14 cellular contexts compared by ENCODE assay signal in genomic region chr12:12521044-12521485, GRCh38. TPM values are rescaled to one million over a fixed set of nuclear protein-coding genes. Genes with fewer than 3 reads are reported as not detected.
DNase-seq lines count a peak whose midpoint lies in the region; ATAC-seq and TF ChIP-seq lines count a peak whose summit lies in the region.
"Had no signal": no experiment of that assay in that cellular context is flagged by ENCODE, and none has a peak within 500 bp of the region (broad histone marks: within the 10 kb centered on the region; RNA-seq: fewer than 3 reads in every experiment).

No MANE protein-coding gene starts in this region.

- H3K27me3 Mint-ChIP-seq in WTC11 (ENCODE audit: low read depth) = no peaks in the 10 kb centered on the region
- H3K27me3 Mint-ChIP-seq: activated naive CD8-positive, alpha-beta T cell treated with anti-CD3 and anti-CD28 coated beads, Interleukin-2, amount 10 ng/mL, durations not matched to agents 7 days and 5 days had no signal

- TF ChIP-seq CTCF in WTC11 (IDR thresholded peaks at IDR 0.05) (no peak), tibial nerve (IDR thresholded peaks at IDR 0.05) (no peak), thyroid gland (IDR thresholded peaks at IDR 0.05) (no peak)

- CTCF ChIA-PET in WTC11 (lab: Charles Lee) = interaction anchor here (2.2 kb wide), 1 partner anchor 17 kb away, joined by 11 read pairs; no protein-coding TSS in a partner anchor

- peaks cover 45% of the 10 kb centered on the region for H3K4me1 Mint-ChIP-seq in WTC11
- H3K4me1 Mint-ChIP-seq in stimulated activated effector memory CD8-positive, alpha-beta T cell treated with anti-CD3 and anti-CD28 coated beads, Interleukin-12 subunit alpha, Interleukin-12 subunit beta, amount 100 ng/mL, for 72 hours = peaks cover 27% of the 10 kb centered on the region
- H3K4me1 Mint-ChIP-seq: activated naive CD8-positive, alpha-beta T cell treated with anti-CD3 and anti-CD28 coated beads, Interleukin-2, amount 10 ng/mL, durations not matched to agents 7 days and 5 days; immature natural killer cell had no signal

- H3K9me3 ChIP-seq in tibial nerve (no peaks in the 10 kb centered on the region), thyroid gland (no peaks in the 10 kb centered on the region)

- H3K27ac ChIP-seq in tibial nerve (peak overlapping the region; percentile 4 to 69 (median 30)), thyroid gland (no peak overlapping the region)

- no peak for ATAC-seq in WTC11
- no peak for ATAC-seq in stimulated activated effector memory CD8-positive, alpha-beta T cell treated with anti-CD3 and anti-CD28 coated beads, Interleukin-12 subunit alpha, Interleukin-12 subunit beta, amount 100 ng/mL, for 72 hours

- H3K4me3 ChIP-seq in tibial nerve (no peak overlapping the region), thyroid gland (replicated peaks in 1 of 3) (no peak overlapping the region)

- H3K27me3 ChIP-seq in tibial nerve (no peaks in the 10 kb centered on the region), thyroid gland (no peaks in the 10 kb centered on the region)

- H3K36me3 ChIP-seq in tibial nerve = peaks cover 0 to 12% (median 0%) of the 10 kb centered on the region in 3 donors
- peaks cover 0 to 4% of the 10 kb centered on the region in 2 donors for H3K36me3 ChIP-seq in thyroid gland

- DNase-seq in NCI-H2029 (lab: John Stamatoyannopoulos, UW) (peak; percentile 68), NCI-H2029 treated with DMSO at 0.1 percent for 48 hours (lab: John Stamatoyannopoulos, UW) (no peak), WTC11 (ENCODE audit: low spot score) (no peak), medulla oblongata (ENCODE audit: extremely low spot score) (peak; percentile 63), tibial nerve (ENCODE audit: low spot score in 2 of 2) (no peak), thyroid gland (no peak)
- DNase-seq in activated naive CD4-positive, alpha-beta T cell (lab: John Stamatoyannopoulos, UW) = no peak
- no peak for DNase-seq in stimulated activated effector memory CD8-positive, alpha-beta T cell treated with anti-CD3 and anti-CD28 coated beads, Interleukin-12 subunit alpha, Interleukin-12 subunit beta, amount 100 ng/mL, for 72 hours (ENCODE audit: low spot score in 2 of 2)
- DNase-seq: activated CD4-positive, alpha-beta T cell treated with anti-CD3 and anti-CD28 coated beads for 4 hours; activated naive CD8-positive, alpha-beta T cell treated with anti-CD3 and anti-CD28 coated beads, Interleukin-2, amount 10 ng/mL, durations not matched to agents 7 days and 5 days; immature natural killer cell; KG1; NCI-H1694 had no signal

- no peaks in the 10 kb centered on the region for H3K9me3 Mint-ChIP-seq in WTC11
- H3K9me3 Mint-ChIP-seq in stimulated activated effector memory CD8-positive, alpha-beta T cell treated with anti-CD3 and anti-CD28 coated beads, Interleukin-12 subunit alpha, Interleukin-12 subunit beta, amount 100 ng/mL, for 72 hours = no peaks in the 10 kb centered on the region
- H3K9me3 Mint-ChIP-seq: activated naive CD8-positive, alpha-beta T cell treated with anti-CD3 and anti-CD28 coated beads, Interleukin-2, amount 10 ng/mL, durations not matched to agents 7 days and 5 days; CD14-positive monocyte; immature natural killer cell had no signal

- H3K36me3 Mint-ChIP-seq in WTC11 = peaks cover 36% of the 10 kb centered on the region
- peaks cover 64% of the 10 kb centered on the region for H3K36me3 Mint-ChIP-seq in stimulated activated effector memory CD8-positive, alpha-beta T cell treated with anti-CD3 and anti-CD28 coated beads, Interleukin-12 subunit alpha, Interleukin-12 subunit beta, amount 100 ng/mL, for 72 hours
- H3K36me3 Mint-ChIP-seq: CD14-positive monocyte had no signal

- H3K4me1 ChIP-seq in tibial nerve (peaks cover 0 to 34% (median 5%) of the 10 kb centered on the region in 4 donors), thyroid gland (no peaks in the 10 kb centered on the region)

- no peak overlapping the region for H3K4me3 Mint-ChIP-seq in WTC11
- H3K4me3 Mint-ChIP-seq in stimulated activated effector memory CD8-positive, alpha-beta T cell treated with anti-CD3 and anti-CD28 coated beads, Interleukin-12 subunit alpha, Interleukin-12 subunit beta, amount 100 ng/mL, for 72 hours = no peak overlapping the region
- H3K4me3 Mint-ChIP-seq: activated naive CD8-positive, alpha-beta T cell treated with anti-CD3 and anti-CD28 coated beads, Interleukin-2, amount 10 ng/mL, durations not matched to agents 7 days and 5 days; CD14-positive monocyte; immature natural killer cell had no signal

- no peak for TF ChIP-seq EP300 in tibial nerve (IDR thresholded peaks at IDR 0.05)

- intact Hi-C loops in thyroid gland (cut with DNase I) = no loop called here

- TF ChIP-seq POLR2A in tibial nerve (IDR thresholded peaks at IDR 0.05) (no peak), thyroid gland (IDR thresholded peaks at IDR 0.05) (no peak)

- peak overlapping the region; percentile 57 for H3K27ac Mint-ChIP-seq in WTC11
- H3K27ac Mint-ChIP-seq in stimulated activated effector memory CD8-positive, alpha-beta T cell treated with anti-CD3 and anti-CD28 coated beads, Interleukin-12 subunit alpha, Interleukin-12 subunit beta, amount 100 ng/mL, for 72 hours = no peak overlapping the region
- H3K27ac Mint-ChIP-seq: activated naive CD8-positive, alpha-beta T cell treated with anti-CD3 and anti-CD28 coated beads, Interleukin-2, amount 10 ng/mL, durations not matched to agents 7 days and 5 days; immature natural killer cell had no signal

- POLR2A ChIA-PET in WTC11 (lab: Charles Lee) = no interaction called here

- 51% methylated on average over 8 of the region's 8 CpGs for WGBS in tibial nerve, 2 donors
- 88 to 90% methylated on average over 8 of the region's 8 CpGs for WGBS in thyroid gland, 2 donors

TF ChIP-seq in WTC11, 78 proteins besides CTCF, POLR2A, EP300 and RAD21:
- no peak for TF ChIP-seq RELA (CRISPR knock-in tag; IDR thresholded peaks at IDR 0.05; ENCODE audit: borderline replicate concordance)
- TF ChIP-seq MXD4 (CRISPR knock-in tag; IDR thresholded peaks at IDR 0.05; ENCODE audit: borderline replicate concordance) = no peak
- no peak for TF ChIP-seq FOXJ3 (CRISPR knock-in tag; IDR thresholded peaks at IDR 0.05; ENCODE audit: borderline replicate concordance)
- TF ChIP-seq NR3C1 (CRISPR knock-in tag; conservative IDR thresholded peaks at IDR 0.05; ENCODE audit: low read depth) = no peak
- TF ChIP-seq ZNF263 (CRISPR knock-in tag; IDR thresholded peaks at IDR 0.05; ENCODE audit: low read depth) = no peak
- no peak for TF ChIP-seq FOXK1 (CRISPR knock-in tag; IDR thresholded peaks at IDR 0.05)
- TF ChIP-seq SOX15 (CRISPR knock-in tag; IDR thresholded peaks at IDR 0.05) = no peak
- no peak for TF ChIP-seq TP53 (CRISPR knock-in tag; IDR thresholded peaks at IDR 0.05)
- no peak for TF ChIP-seq AR (CRISPR knock-in tag; IDR thresholded peaks at IDR 0.05)
- TF ChIP-seq NFATC4 (CRISPR knock-in tag; IDR thresholded peaks at IDR 0.05) = no peak

RNA-seq across cellular contexts. Expression of gene DUSP16, which starts 41.6 kb away (rescaled TPM):
- total RNA-seq in WTC11 (2021) (51.9 to 52.5 TPM (median 52.4 TPM) in 3 replicates), tibial nerve (10 to 100 TPM; 16.2 to 23.2 (median 19.1) TPM), thyroid gland (10 to 100 TPM; 24.2 to 34.5 (median 26.4) TPM)

Comparison
In these comparisons a context has a peak if more than half of its experiments do, and no peak if none do; other contexts are left out.
1. DNase-seq: peak in NCI-H2029 (single experiment) and medulla oblongata (single experiment); none in NCI-H2029 treated with DMSO at 0.1 percent for 48 hours (single experiment), WTC11 (single experiment), tibial nerve (0 of 2), thyroid gland (0 of 2), activated naive CD4-positive, alpha-beta T cell (0 of 4) and stimulated activated effector memory CD8-positive, alpha-beta T cell treated with anti-CD3 and anti-CD28 coated beads, Interleukin-12 subunit alpha, Interleukin-12 subunit beta, amount 100 ng/mL, for 72 hours (0 of 2).
2. H3K27ac ChIP-seq: peak in tibial nerve (4 of 4); none in thyroid gland (0 of 3).